Comparison of ENCODE assay signal across 24 cellular contexts in genomic region chr2:60249879-60250278, GRCh38.
"Had no signal": no experiment of that assay in that cellular context is flagged by ENCODE, and none has a peak within 500 bp of the region (broad histone marks: within the 10 kb centered on the region; RNA-seq: fewer than 3 reads in every experiment).

No MANE protein-coding gene starts in this region.

- H3K36me3 ChIP-seq: colonic mucosa, esophagus squamous epithelium, gastrocnemius medialis, gastroesophageal sphincter, heart left ventricle, heart right ventricle had no signal

- H3K4me3 ChIP-seq: colonic mucosa, coronary artery, dorsolateral prefrontal cortex, esophagus squamous epithelium, gastrocnemius medialis, gastroesophageal sphincter, heart left ventricle, heart right ventricle had no signal

- H3K9me3 ChIP-seq: colonic mucosa, esophagus squamous epithelium, gastrocnemius medialis, gastroesophageal sphincter, heart left ventricle, heart right ventricle had no signal

- H3K9me3 Mint-ChIP-seq: effector memory CD8-positive, alpha-beta T cell; endodermal cell had no signal

- H3K4me1 Mint-ChIP-seq: endodermal cell had no signal

- H3K27me3 Mint-ChIP-seq: dendritic cell treated with granulocyte-macrophage colony-stimulating factor and Interleukin-4, amounts not matched to agents 40 ng/mL and 50 ng/mL, for 4 days; effector memory CD8-positive, alpha-beta T cell had no signal

- H3K27ac Mint-ChIP-seq: dendritic cell treated with granulocyte-macrophage colony-stimulating factor and Interleukin-4, amounts not matched to agents 40 ng/mL and 50 ng/mL, for 4 days; effector memory CD8-positive, alpha-beta T cell; endodermal cell had no signal

- H3K27ac ChIP-seq: colonic mucosa, coronary artery, dorsolateral prefrontal cortex, epithelial cell of prostate, esophagus squamous epithelium, foreskin keratinocyte, gastrocnemius medialis, gastroesophageal sphincter, heart left ventricle, heart right ventricle had no signal

- ATAC-seq: effector memory CD8-positive, alpha-beta T cell; esophagus mucosa; foreskin keratinocyte; gastrocnemius medialis; gastroesophageal sphincter; heart left ventricle; heart right ventricle had no signal

- H3K4me3 Mint-ChIP-seq: dendritic cell treated with granulocyte-macrophage colony-stimulating factor and Interleukin-4, amounts not matched to agents 40 ng/mL and 50 ng/mL, for 4 days; effector memory CD8-positive, alpha-beta T cell; endodermal cell had no signal

- H3K4me1 ChIP-seq: colonic mucosa, esophagus squamous epithelium, foreskin keratinocyte, heart left ventricle had no signal

- H3K27me3 ChIP-seq: colonic mucosa, dorsolateral prefrontal cortex, esophagus squamous epithelium, foreskin keratinocyte, gastrocnemius medialis, gastroesophageal sphincter, heart left ventricle, heart right ventricle had no signal

- DNase-seq: colonic mucosa; cortex of kidney; dermis blood vessel endothelial cell; dorsolateral prefrontal cortex; effector CD4-positive, alpha-beta T cell; effector CD8-positive, alpha-beta T cell; effector memory CD4-positive, alpha-beta T cell; effector memory CD8-positive, alpha-beta T cell; endodermal cell; erythroblast; esophagus squamous epithelium; foreskin fibroblast; foreskin keratinocyte; foreskin melanocyte; gastrocnemius medialis; glutamatergic neuron; head of caudate nucleus; heart left ventricle; heart right ventricle had no signal
